ENCODE assay signal across 13 cellular contexts in genomic region chr2:196594158-196594557, GRCh38. TPM values are rescaled to one million over a fixed set of nuclear protein-coding genes. Genes with fewer than 3 reads are reported as not detected.
A peak's percentile ranks its signal among the peaks of the same experiment; 100 is the strongest.
DNase-seq lines count a peak whose midpoint lies in the region; ATAC-seq and TF ChIP-seq lines count a peak whose summit lies in the region.
"Had no signal": no experiment of that assay in that cellular context is flagged by ENCODE, and none has a peak within 500 bp of the region (broad histone marks: within the 10 kb centered on the region; RNA-seq: fewer than 3 reads in every experiment).

No MANE protein-coding gene starts in this region.

- H3K27ac ChIP-seq in hepatocyte: no peak overlapping the region
- H3K27ac ChIP-seq in sigmoid colon: no peak overlapping the region
- no peak overlapping the region for H3K27ac ChIP-seq in trophoblast cell (ENCODE audit: low read depth, low read length)

- no peak overlapping the region for H2BK5ac ChIP-seq in trophoblast cell (ENCODE audit: low read depth, low read length, poor library complexity)

- H3K4me1 Mint-ChIP-seq in activated CD8-positive, alpha-beta T cell treated with anti-CD3 and anti-CD28 coated beads for 36 hours (ENCODE audit: low read depth): peaks cover 8% of the 10 kb centered on the region
- peaks cover 7% of the 10 kb centered on the region for H3K4me1 Mint-ChIP-seq in activated CD8-positive, alpha-beta T cell treated with anti-CD3 and anti-CD28 coated beads, Interleukin-2, amount 10 ng/mL, durations not matched to agents 7 days and 5 days (ENCODE audit: low read depth)
- H3K4me1 Mint-ChIP-seq in T-cell: peaks cover 8 to 13% (median 8%) of the 10 kb centered on the region in 3 donors
- H3K4me1 Mint-ChIP-seq in progenitor cell of endocrine pancreas (ENCODE audit: low read depth): peaks cover 26% of the 10 kb centered on the region

- POLR2A ChIA-PET in activated CD8-positive, alpha-beta T cell treated with anti-CD3 and anti-CD28 coated beads for 36 hours (lab: Charles Lee): no interaction called here
- POLR2A ChIA-PET in activated CD8-positive, alpha-beta T cell treated with anti-CD3 and anti-CD28 coated beads, Interleukin-2, amount 10 ng/mL, durations not matched to agents 7 days and 5 days (lab: Charles Lee): interaction anchor here (0.7 kb wide), 1 partner anchor 46 kb away, joined by 3 read pairs; the partner anchor contains the start of gene CCDC150
- POLR2A ChIA-PET in T-cell (lab: Charles Lee): no interaction called here

- H3K79me2 ChIP-seq in hepatocyte: no peaks in the 10 kb centered on the region
- peaks cover 7% of the 10 kb centered on the region for H3K79me2 ChIP-seq in trophoblast cell (ENCODE audit: control insufficient read depth, insufficient read depth, low read length, poor library complexity)

- H2BK120ac ChIP-seq in trophoblast cell (ENCODE audit: insufficient read depth, low read length, poor library complexity): no peak overlapping the region

- H3K79me1 ChIP-seq in trophoblast cell (ENCODE audit: low read length): peaks cover 11% of the 10 kb centered on the region

- no peaks in the 10 kb centered on the region for H3K4me1 ChIP-seq in hepatocyte (ENCODE audit: insufficient read depth)
- peaks cover 0 to 14% (median 12%) of the 10 kb centered on the region in 4 donors for H3K4me1 ChIP-seq in sigmoid colon
- H3K4me1 ChIP-seq in trophoblast cell (ENCODE audit: control insufficient read depth in 1 of 2, insufficient read depth in 2 of 2, low read length in 2 of 2): peaks cover 2 to 11% of the 10 kb centered on the region in 2 experiments

- no peak overlapping the region for H4K12ac ChIP-seq in trophoblast cell (ENCODE audit: low read depth, low read length)

- no peak overlapping the region for H4K91ac ChIP-seq in trophoblast cell (ENCODE audit: low read depth, low read length)

- H3K27me3 ChIP-seq in hepatocyte (peaks cover 31% of the 10 kb centered on the region), sigmoid colon (peaks cover 3 to 48% (median 27%) of the 10 kb centered on the region in 3 donors), trophoblast cell (ENCODE audit: insufficient read depth, low read length) (no peaks in the 10 kb centered on the region)

- H3K9me2 ChIP-seq in hepatocyte (replicated peaks; ENCODE audit: insufficient read depth): no peaks in the 10 kb centered on the region

- no peak overlapping the region for H3K23ac ChIP-seq in trophoblast cell (ENCODE audit: low read length)

- TF ChIP-seq EP300 in sigmoid colon (IDR thresholded peaks at IDR 0.05): no peak

- in situ Hi-C loops in GM13976 (cut with MboI; ENCODE audit: low sequenced_read_pairs, unreplicated experiment): no loop called here

- no peak for TF ChIP-seq POLR2A in sigmoid colon (IDR thresholded peaks at IDR 0.05)

- no peak overlapping the region for H3K4ac ChIP-seq in trophoblast cell (ENCODE audit: low read depth, low read length)

- DNase-seq in activated CD8-positive, alpha-beta T cell treated with anti-CD3 and anti-CD28 coated beads for 36 hours: no peak
- no peak for DNase-seq in activated CD8-positive, alpha-beta T cell treated with anti-CD3 and anti-CD28 coated beads, Interleukin-2, amount 10 ng/mL, durations not matched to agents 7 days and 5 days
- DNase-seq in T-cell: no peak
- DNase-seq in hepatocyte (ENCODE audit: low spot score): no peak
- DNase-seq in progenitor cell of endocrine pancreas (ENCODE audit: low spot score, unreplicated experiment): no peak
- no peak for DNase-seq in GM13976 (ENCODE audit: low spot score)
- DNase-seq in sigmoid colon: no peak
- DNase-seq in trophoblast cell: no peak
- DNase-seq: DMS153, NCI-H1105, NCI-H345 had no signal

- CTCF ChIA-PET in activated CD8-positive, alpha-beta T cell treated with anti-CD3 and anti-CD28 coated beads for 36 hours (lab: Charles Lee): no interaction called here
- CTCF ChIA-PET in activated CD8-positive, alpha-beta T cell treated with anti-CD3 and anti-CD28 coated beads, Interleukin-2, amount 10 ng/mL, durations not matched to agents 7 days and 5 days (lab: Charles Lee): no interaction called here
- CTCF ChIA-PET in T-cell (lab: Charles Lee): no interaction called here

- peak overlapping the region; percentile 13 for H3K4me3 Mint-ChIP-seq in activated CD8-positive, alpha-beta T cell treated with anti-CD3 and anti-CD28 coated beads for 36 hours
- no peak overlapping the region for H3K4me3 Mint-ChIP-seq in activated CD8-positive, alpha-beta T cell treated with anti-CD3 and anti-CD28 coated beads, Interleukin-2, amount 10 ng/mL, durations not matched to agents 7 days and 5 days
- H3K4me3 Mint-ChIP-seq in T-cell (peak overlapping the region; percentile 28 to 55 (median 31)), progenitor cell of endocrine pancreas (ENCODE audit: low read depth) (peak overlapping the region; percentile 69)

- H3K4me2 ChIP-seq in hepatocyte (peak overlapping the region; percentile 95), trophoblast cell (ENCODE audit: low read length) (no peak overlapping the region)

- no peak overlapping the region for H3K27ac Mint-ChIP-seq in activated CD8-positive, alpha-beta T cell treated with anti-CD3 and anti-CD28 coated beads for 36 hours
- H3K27ac Mint-ChIP-seq in activated CD8-positive, alpha-beta T cell treated with anti-CD3 and anti-CD28 coated beads, Interleukin-2, amount 10 ng/mL, durations not matched to agents 7 days and 5 days: no peak overlapping the region
- H3K27ac Mint-ChIP-seq in T-cell (no peak overlapping the region), progenitor cell of endocrine pancreas (peak overlapping the region; percentile 35)

- TF ChIP-seq CTCF in activated CD8-positive, alpha-beta T cell treated with anti-CD3 and anti-CD28 coated beads for 36 hours (IDR thresholded peaks at IDR 0.05): no peak
- TF ChIP-seq CTCF in hepatocyte (IDR thresholded peaks at IDR 0.05; ENCODE audit: poor library complexity) (no peak), progenitor cell of endocrine pancreas (IDR thresholded peaks at IDR 0.05; ENCODE audit: unreplicated experiment) (no peak), GM13976 (IDR thresholded peaks at IDR 0.05; ENCODE audit: borderline replicate concordance, control extremely low read depth, extremely low read depth, insufficient read depth, missing control alignments) (no peak), sigmoid colon (IDR thresholded peaks at IDR 0.05) (no peak)

- no peak overlapping the region for H3K14ac ChIP-seq in trophoblast cell (ENCODE audit: low read length)

- H2BK12ac ChIP-seq in trophoblast cell (ENCODE audit: low read length): no peak overlapping the region

- no peak overlapping the region for H3K18ac ChIP-seq in trophoblast cell (ENCODE audit: low read length)

- no peak overlapping the region for H3K9ac ChIP-seq in trophoblast cell (ENCODE audit: low read length)

- intact Hi-C loops in activated CD8-positive, alpha-beta T cell treated with anti-CD3 and anti-CD28 coated beads for 36 hours (cut with micrococcal nuclease): no loop called here
- intact Hi-C loops in sigmoid colon (cut with DNase I): no loop called here

- 91% methylated on average over 6 of the region's 6 CpGs for WGBS in hepatocyte (ENCODE audit: low lambda C conversion rate, missing lambda C conversion rate)
- WGBS in sigmoid colon, 2 donors: 88% methylated on average over 6 of the region's 6 CpGs
- no CpG with 5 or more reads among the region's 6 CpGs for WGBS in trophoblast cell (ENCODE audit: extremely low coverage, insufficient coverage, insufficient read length)

- H2AFZ ChIP-seq in hepatocyte (no peak overlapping the region), trophoblast cell (ENCODE audit: insufficient read depth, low read length, poor library complexity) (no peak overlapping the region)

- H3K36me3 Mint-ChIP-seq in activated CD8-positive, alpha-beta T cell treated with anti-CD3 and anti-CD28 coated beads for 36 hours (ENCODE audit: low read depth): no peaks in the 10 kb centered on the region
- no peaks in the 10 kb centered on the region for H3K36me3 Mint-ChIP-seq in activated CD8-positive, alpha-beta T cell treated with anti-CD3 and anti-CD28 coated beads, Interleukin-2, amount 10 ng/mL, durations not matched to agents 7 days and 5 days (ENCODE audit: low read depth)
- H3K36me3 Mint-ChIP-seq in T-cell: no peaks in the 10 kb centered on the region
- H3K36me3 Mint-ChIP-seq in progenitor cell of endocrine pancreas (ENCODE audit: insufficient read depth): no peaks in the 10 kb centered on the region

- H3K9me3 ChIP-seq in hepatocyte (ENCODE audit: low read depth) (no peaks in the 10 kb centered on the region), sigmoid colon (no peaks in the 10 kb centered on the region), trophoblast cell (ENCODE audit: insufficient read depth, low read depth, low read length) (no peaks in the 10 kb centered on the region)
- H3K9me3 ChIP-seq: gastroesophageal sphincter had no signal

- H3K9me3 Mint-ChIP-seq in activated CD8-positive, alpha-beta T cell treated with anti-CD3 and anti-CD28 coated beads for 36 hours: no peaks in the 10 kb centered on the region
- no peaks in the 10 kb centered on the region for H3K9me3 Mint-ChIP-seq in activated CD8-positive, alpha-beta T cell treated with anti-CD3 and anti-CD28 coated beads, Interleukin-2, amount 10 ng/mL, durations not matched to agents 7 days and 5 days (ENCODE audit: insufficient read depth)
- H3K9me3 Mint-ChIP-seq in T-cell: no peaks in the 10 kb centered on the region
- H3K9me3 Mint-ChIP-seq in progenitor cell of endocrine pancreas (ENCODE audit: low read depth): no peaks in the 10 kb centered on the region

- ATAC-seq in activated CD8-positive, alpha-beta T cell treated with anti-CD3 and anti-CD28 coated beads for 36 hours: no peak
- no peak for ATAC-seq in activated CD8-positive, alpha-beta T cell treated with anti-CD3 and anti-CD28 coated beads, Interleukin-2, amount 10 ng/mL, durations not matched to agents 7 days and 5 days
- no peak for ATAC-seq in T-cell (replicated peaks in 1 of 4)

- H4K8ac ChIP-seq in trophoblast cell (ENCODE audit: low read depth, low read length): no peak overlapping the region

- H3K36me3 ChIP-seq in hepatocyte (replicated peaks; ENCODE audit: insufficient read depth, low read depth): no peaks in the 10 kb centered on the region
- no peaks in the 10 kb centered on the region for H3K36me3 ChIP-seq in sigmoid colon
- H3K36me3 ChIP-seq in trophoblast cell (ENCODE audit: control insufficient read depth in 1 of 2, insufficient read depth in 2 of 2, low read length in 2 of 2): no peaks in the 10 kb centered on the region
- H3K36me3 ChIP-seq: gastroesophageal sphincter, WERI-Rb-1 had no signal

- no peak overlapping the region for H2AK5ac ChIP-seq in trophoblast cell (ENCODE audit: low read length)

- H3K4me3 ChIP-seq in hepatocyte: no peak overlapping the region
- H3K4me3 ChIP-seq in sigmoid colon: no peak overlapping the region
- H3K4me3 ChIP-seq in trophoblast cell (ENCODE audit: low read depth, low read length): no peak overlapping the region

- H4K20me1 ChIP-seq in hepatocyte (ENCODE audit: insufficient read depth, poor library complexity, severe bottlenecking): no peaks in the 10 kb centered on the region

- H3K27me3 Mint-ChIP-seq in activated CD8-positive, alpha-beta T cell treated with anti-CD3 and anti-CD28 coated beads for 36 hours: peaks cover 54% of the 10 kb centered on the region
- peaks cover 66% of the 10 kb centered on the region for H3K27me3 Mint-ChIP-seq in activated CD8-positive, alpha-beta T cell treated with anti-CD3 and anti-CD28 coated beads, Interleukin-2, amount 10 ng/mL, durations not matched to agents 7 days and 5 days (ENCODE audit: low read depth)
- peaks cover 60 to 64% of the 10 kb centered on the region in 2 donors for H3K27me3 Mint-ChIP-seq in T-cell
- peaks cover 26% of the 10 kb centered on the region for H3K27me3 Mint-ChIP-seq in progenitor cell of endocrine pancreas

RNA-seq across cellular contexts. Expression of gene HECW2, which starts 0.8 kb away (rescaled TPM):
- total RNA-seq in activated CD8-positive, alpha-beta T cell treated with anti-CD3 and anti-CD28 coated beads for 36 hours: 1 to 10 TPM; 2.5 to 3.0 TPM
- 1 to 10 TPM in 1 of 2 experiments, under 1 TPM in 1; 0.76 to 1.3 TPM for total RNA-seq in activated CD8-positive, alpha-beta T cell treated with anti-CD3 and anti-CD28 coated beads, Interleukin-2, amount 10 ng/mL, durations not matched to agents 7 days and 5 days
- total RNA-seq in T-cell (1 to 10 TPM in 1 of 5 donors, under 1 TPM in 4; 0.10 to 2.9 (median 0.44) TPM), hepatocyte (2.4 and 2.6 TPM in 2 replicates), progenitor cell of endocrine pancreas (19.6 and 20.0 TPM in 2 replicates), sigmoid colon (1 to 10 TPM; 1.1 to 5.2 (median 3.4) TPM)
- polyA plus RNA-seq in hepatocyte (0.33 and 1.6 TPM in 2 replicates), sigmoid colon (under 1 TPM; 0.46 to 0.60 (median 0.54) TPM)
- polyA plus RNA-seq in trophoblast cell (2013): 5.5 and 6.3 TPM in 2 replicates

RNA-seq across cellular contexts. Expression of gene CCDC150, which starts 45.4 kb away (rescaled TPM):
- total RNA-seq in activated CD8-positive, alpha-beta T cell treated with anti-CD3 and anti-CD28 coated beads for 36 hours: 10 to 100 TPM; 10.4 to 13.8 TPM
- total RNA-seq in activated CD8-positive, alpha-beta T cell treated with anti-CD3 and anti-CD28 coated beads, Interleukin-2, amount 10 ng/mL, durations not matched to agents 7 days and 5 days: 10 to 100 TPM; 17.3 to 23.9 TPM
- total RNA-seq in T-cell (1 to 10 TPM in 3 of 5 donors, under 1 TPM in 2; 0.60 to 1.9 (median 1.1) TPM), hepatocyte (5.5 and 6.2 TPM in 2 replicates), progenitor cell of endocrine pancreas (39.5 and 40.1 TPM in 2 replicates), sigmoid colon (1 to 10 TPM in 3 of 4 donors, not detected in 1; 1.3 to 2.1 (median 1.4) TPM)
- polyA plus RNA-seq in hepatocyte (5.5 and 6.6 TPM in 2 replicates), sigmoid colon (1 to 10 TPM in 1 of 3 donors, not detected in 2; 2.0 TPM)
- 7.1 and 7.3 TPM in 2 replicates for polyA plus RNA-seq in trophoblast cell (2013)
